ENCODE assay signal across 15 cellular contexts in genomic region chr20:35302421-35303335, GRCh38. TPM values are rescaled to one million over a fixed set of nuclear protein-coding genes. Genes with fewer than 3 reads are reported as not detected.
DNase-seq lines count a peak whose midpoint lies in the region; ATAC-seq and TF ChIP-seq lines count a peak whose summit lies in the region.
"Had no signal": no experiment of that assay in that cellular context is flagged by ENCODE, and none has a peak within 500 bp of the region (broad histone marks: within the 10 kb centered on the region; RNA-seq: fewer than 3 reads in every experiment).

No MANE protein-coding gene starts in this region.

- RAD21 ChIA-PET in HCT116 (lab: Charles Lee; ENCODE audit: low non-redundant PET in 1 of 2, low total read pairs in 2 of 2, uncharacterized antibody in 2 of 2, unreplicated experiment in 2 of 2): interaction anchor here (0.6 to 3.6 kb wide), 3 partner anchors 26 to 786 kb away, joined by 3 to 26 read pairs (median 3); no protein-coding TSS in a partner anchor

- H3K9me2 ChIP-seq in HCT116 (ENCODE audit: insufficient read depth): no peaks in the 10 kb centered on the region

- DNase-seq in HCT116 (ENCODE audit: low read depth, low spot score) (no peak), SJSA1 (ENCODE audit: low read depth in 1 of 2, low spot score in 2 of 2) (peak in 1 of 2 experiments; percentile 61), fibroblast of peridontal ligament (ENCODE audit: extremely low read depth) (peak; percentile 63), RKO (ENCODE audit: low spot score) (no peak), NCI-H1436 (lab: John Stamatoyannopoulos, UW) (no peak)
- DNase-seq: AML-193; NCI-H2171 treated with DMSO at 0.1 percent for 48 hours; stimulated activated CD4-positive, alpha-beta T cell treated with anti-CD3 and anti-CD28 coated beads, Interleukin-2, amount 100 ng/mL, for 48 hours; SW 1271 had no signal

- CTCF ChIA-PET in HCT116 (lab: Charles Lee): interaction anchor here (0.9 to 9.7 kb wide), 10 partner anchors 10 to 206 kb away, joined by 3 to 108 read pairs (median 8); partner anchors contain the start of genes EIF6 and FAM83C

- no peaks in the 10 kb centered on the region for H3K9me3 ChIP-seq in HCT116 (ENCODE audit: control insufficient read depth in 1 of 2, insufficient read depth in 1 of 2, low read depth in 1 of 2, low read length in 2 of 2)
- H3K9me3 ChIP-seq in SJSA1 (replicated peaks): no peaks in the 10 kb centered on the region

- ATAC-seq in HCT116: no peak
- ATAC-seq in GM21390 (IDR thresholded peaks at IDR 0.05; ENCODE audit: unreplicated experiment): no peak
- no peak for ATAC-seq in GM21737 (IDR thresholded peaks at IDR 0.05; ENCODE audit: unreplicated experiment)

- no peak for TF ChIP-seq CTCF in HCT116 (IDR thresholded peaks at IDR 0.05 in 2 of 3, conservative IDR thresholded peaks at IDR 0.05 in 1 of 3; ENCODE audit: borderline replicate concordance in 1 of 3, insufficient read depth in 1 of 3, low read depth in 2 of 3, low read length in 2 of 3)

- H4K20me1 ChIP-seq in HCT116 (ENCODE audit: insufficient read depth): no peaks in the 10 kb centered on the region

- POLR2A ChIA-PET in HCT116 (lab: Charles Lee): interaction anchor here (1.1 to 4.3 kb wide), 4 partner anchors 8 to 152 kb away, joined by 3 to 19 read pairs (median 6); partner anchors contain the start of gene CEP250

- H3K4me3 ChIP-seq in ACC112 (ENCODE audit: low read depth, low read length) (no peak overlapping the region), HCT116 (replicated peaks in 1 of 2; ENCODE audit: low read depth in 1 of 2, low read length in 2 of 2) (no peak overlapping the region), SJSA1 (no peak overlapping the region)

- H3K4me2 ChIP-seq in HCT116 (ENCODE audit: low read length): peak overlapping the region; percentile 73

- H3K4me1 ChIP-seq in ACC112 (ENCODE audit: control insufficient read depth, insufficient read depth, low read length, unreplicated experiment) (peaks cover 64% of the 10 kb centered on the region), HCT116 (ENCODE audit: control insufficient read depth in 1 of 2, insufficient read depth in 2 of 2, low read length in 2 of 2) (peaks cover 38 to 57% of the 10 kb centered on the region in 2 experiments), SJSA1 (replicated peaks) (peaks cover 58% of the 10 kb centered on the region)

- H3K36me3 ChIP-seq in ACC112 (ENCODE audit: insufficient read depth, low read length): no peaks in the 10 kb centered on the region
- 0 out of 4 replicates have a peak, but pooled peaks cover 0 to 2% of the 10 kb centered on the region in 2 experiments for H3K36me3 ChIP-seq in HCT116 (ENCODE audit: control insufficient read depth in 1 of 2, insufficient read depth in 2 of 2, low read length in 2 of 2)
- H3K36me3 ChIP-seq in SJSA1: peaks cover 9% of the 10 kb centered on the region; the same call in 1 of the 2 replicates

- H3K27ac ChIP-seq in ACC112 (ENCODE audit: low read depth, low read length) (peak overlapping the region; percentile 100), HCT116 (ENCODE audit: low read depth, low read length) (no peak overlapping the region), SJSA1 (peak overlapping the region; percentile 10; the same call in 1 of the 2 replicates)

- TF ChIP-seq RAD21 in HCT116 (IDR thresholded peaks at IDR 0.05; ENCODE audit: low read depth): no peak

- no TSS peak for BruUV-seq in HCT116 (replicated peaks; lab: Mats Ljungman, UMichigan)

- H3K27me3 ChIP-seq in ACC112 (ENCODE audit: insufficient read depth, low read length) (no peaks in the 10 kb centered on the region), HCT116 (ENCODE audit: insufficient read depth, low read length) (no peaks in the 10 kb centered on the region), SJSA1 (replicated peaks) (no peaks in the 10 kb centered on the region)

- no peak for TF ChIP-seq POLR2A in HCT116 (IDR thresholded peaks at IDR 0.05; ENCODE audit: borderline replicate concordance, extremely low read depth, insufficient read depth, insufficient read length)

- H3K79me2 ChIP-seq in ACC112 (ENCODE audit: control insufficient read depth, insufficient read depth, low read length, unreplicated experiment): no peaks in the 10 kb centered on the region
- H3K79me2 ChIP-seq in HCT116 (ENCODE audit: insufficient read depth, low read length): no peaks in the 10 kb centered on the region

- H2AFZ ChIP-seq in ACC112 (ENCODE audit: low read length, unreplicated experiment) (no peak overlapping the region), HCT116 (ENCODE audit: low read depth, low read length, poor library complexity, severe bottlenecking) (no peak overlapping the region)

- H3K9ac ChIP-seq in HCT116 (ENCODE audit: low read length): peak overlapping the region; percentile 58; the same call in 1 of the 2 replicates

- intact Hi-C loops in HCT116 (cut with micrococcal nuclease): no loop called here

TF ChIP-seq in HCT116, 20 proteins besides CTCF, POLR2A, EP300 and RAD21:
- TF ChIP-seq ZNF274 (IDR thresholded peaks at IDR 0.05; ENCODE audit: low read depth, low read length): no peak
- no peak for TF ChIP-seq ZFX (IDR thresholded peaks at IDR 0.05)
- TF ChIP-seq SRF (IDR thresholded peaks at IDR 0.05; ENCODE audit: low read depth): no peak
- no peak for TF ChIP-seq EZH2 (IDR thresholded peaks at IDR 0.05)
- TF ChIP-seq MAX (IDR thresholded peaks at IDR 0.05): no peak
- TF ChIP-seq ATF3 (IDR thresholded peaks at IDR 0.05): no peak
- TF ChIP-seq FOSL1 (IDR thresholded peaks at IDR 0.05; ENCODE audit: low read depth): no peak
- no peak for TF ChIP-seq JUND (IDR thresholded peaks at IDR 0.05)
- TF ChIP-seq POLR2AphosphoS5 (IDR thresholded peaks at IDR 0.05; ENCODE audit: low read depth, low read length): no peak
- TF ChIP-seq CEBPB (IDR thresholded peaks at IDR 0.05; ENCODE audit: low read depth): no peak
- TF ChIP-seq YY1 (IDR thresholded peaks at IDR 0.05; ENCODE audit: extremely low read depth, insufficient replicate concordance, low read depth, low read length): no peak
- TF ChIP-seq EGR1 (IDR thresholded peaks at IDR 0.05; ENCODE audit: low read depth): no peak
- TF ChIP-seq CBX3 (IDR thresholded peaks at IDR 0.05; ENCODE audit: low read depth): no peak
- TF ChIP-seq TCF7L2 (IDR thresholded peaks at IDR 0.05; ENCODE audit: borderline replicate concordance, extremely low read depth, insufficient read depth, insufficient read length): no peak
- no peak for TF ChIP-seq ELF1 (IDR thresholded peaks at IDR 0.05; ENCODE audit: borderline replicate concordance, low read depth)
TF ChIP-seq in HCT116: peak in this region for 0.

RNA-seq across cellular contexts. Expression of gene FAM83C, which starts 10.5 kb away (rescaled TPM):
- not detected for total RNA-seq in HCT116 (2021; ENCODE audit: unreplicated experiment)
- polyA plus RNA-seq in HCT116 (2012): not detected in 2 replicates
- total RNA-seq in SJSA1 (2014; rRNA removed; shearing (Covaris generic)): not detected in 2 replicates
- total RNA-seq: dermis microvascular lymphatic vessel endothelial cell, mononuclear cell, WTC11 had no signal

RNA-seq across cellular contexts. Expression of gene EIF6, which starts 18.1 kb away (rescaled TPM):
- total RNA-seq in HCT116 (2021; ENCODE audit: unreplicated experiment): 209 TPM
- polyA plus RNA-seq in HCT116 (2012): 265 and 299 TPM in 2 replicates
- 118 and 155 TPM in 2 replicates for total RNA-seq in SJSA1 (2014; rRNA removed; shearing (Covaris generic))

RNA-seq across cellular contexts. Expression of gene MMP24OS, which starts 24.8 kb away (rescaled TPM):
- total RNA-seq in HCT116 (2021; ENCODE audit: unreplicated experiment): 59.6 TPM
- polyA plus RNA-seq in HCT116 (2012): 57.1 and 60.2 TPM in 2 replicates
- total RNA-seq in SJSA1 (2014; rRNA removed; shearing (Covaris generic)): 18.5 and 19.1 TPM in 2 replicates
